ENCODE assay signal across 9 cellular contexts in genomic region chr12:6069452-6070093, GRCh38. TPM values are rescaled to one million over a fixed set of nuclear protein-coding genes. Genes with fewer than 3 reads are reported as not detected.
DNase-seq lines count a peak whose midpoint lies in the region; ATAC-seq and TF ChIP-seq lines count a peak whose summit lies in the region.
"Had no signal": no experiment of that assay in that cellular context is flagged by ENCODE, and none has a peak within 500 bp of the region (broad histone marks: within the 10 kb centered on the region; RNA-seq: fewer than 3 reads in every experiment).

No MANE protein-coding gene starts in this region.

- ATAC-seq in activated naive CD8-positive, alpha-beta T cell treated with anti-CD3 and anti-CD28 coated beads, Interleukin-2, amount 50 U/mL, for 24 hours: peak; percentile 80
- ATAC-seq in GM18511 (IDR thresholded peaks at IDR 0.05; ENCODE audit: unreplicated experiment): no peak

- H2BK15ac ChIP-seq in mesenchymal stem cell (ENCODE audit: low read depth, poor library complexity, severe bottlenecking): peak overlapping the region; percentile 82

- peak overlapping the region in 1 of 2 experiments; percentile 53 for H3K4ac ChIP-seq in mesenchymal stem cell (ENCODE audit: low read depth in 1 of 2, low read length in 2 of 2)

- no peaks in the 10 kb centered on the region for H3K36me3 ChIP-seq in mesenchymal stem cell (ENCODE audit: control insufficient read depth in 1 of 2, insufficient read depth in 2 of 2, low read depth in 1 of 2, low read length in 2 of 2)

- H3K27me3 Mint-ChIP-seq in activated naive CD8-positive, alpha-beta T cell treated with anti-CD3 and anti-CD28 coated beads, Interleukin-2, amount 50 U/mL, for 24 hours: peaks cover 43% of the 10 kb centered on the region

- no peak overlapping the region for H4K8ac ChIP-seq in mesenchymal stem cell (ENCODE audit: low read length)

- H3K4me1 ChIP-seq in mesenchymal stem cell (ENCODE audit: control insufficient read depth, insufficient read depth, low read depth, low read length): peaks cover 7% of the 10 kb centered on the region

- H3K18ac ChIP-seq in mesenchymal stem cell (ENCODE audit: low read depth in 1 of 2, low read length in 2 of 2): peak overlapping the region in 1 of 2 experiments; percentile 76

- WGBS in mesenchymal stem cell: 20% methylated on average over 1 of the region's 7 CpGs

- in situ Hi-C loops in KBM-7 (cut with MboI; ENCODE audit: low pct_unique_long_range_greater_than_20kb, low sequenced_read_pairs): loop anchor here (10.0 kb wide), 1 partner anchor 215 kb away; no protein-coding TSS in a partner anchor

- peak overlapping the region in 1 of 2 experiments; percentile 51 for H2BK12ac ChIP-seq in mesenchymal stem cell (ENCODE audit: low read length in 2 of 2)

- H3K36me3 Mint-ChIP-seq in activated naive CD8-positive, alpha-beta T cell treated with anti-CD3 and anti-CD28 coated beads, Interleukin-2, amount 50 U/mL, for 24 hours (ENCODE audit: low read depth): no peaks in the 10 kb centered on the region

- no peak overlapping the region for H3K27ac ChIP-seq in mesenchymal stem cell (ENCODE audit: low read length, poor library complexity, severe bottlenecking)

- H3K9me3 ChIP-seq in mesenchymal stem cell (ENCODE audit: control insufficient read depth, low read length): no peaks in the 10 kb centered on the region

- H3K27ac Mint-ChIP-seq in activated naive CD8-positive, alpha-beta T cell treated with anti-CD3 and anti-CD28 coated beads, Interleukin-2, amount 50 U/mL, for 24 hours: peak overlapping the region; percentile 61

- H4K91ac ChIP-seq in mesenchymal stem cell (ENCODE audit: low read length): no peak overlapping the region

- no peak overlapping the region for H2AFZ ChIP-seq in mesenchymal stem cell (ENCODE audit: low read depth, low read length)

- CTCF ChIA-PET in AG04449 (lab: Yijun Ruan, JAX): interaction anchor here (0.7 to 16.9 kb wide), 14 partner anchors 9 to 216 kb away, joined by 3 to 178 read pairs (median 4); no protein-coding TSS in a partner anchor

- peaks cover 0 to 4% of the 10 kb centered on the region in 2 experiments for H3K27me3 ChIP-seq in mesenchymal stem cell (ENCODE audit: control insufficient read depth in 1 of 2, insufficient read depth in 1 of 2, low read length in 2 of 2)

- H3K4me2 ChIP-seq in mesenchymal stem cell (ENCODE audit: low read length, poor library complexity, severe bottlenecking): no peak overlapping the region

- no peak overlapping the region for H3K14ac ChIP-seq in mesenchymal stem cell (ENCODE audit: low read length in 2 of 2)

- H2AK5ac ChIP-seq in mesenchymal stem cell (ENCODE audit: low read length, severe bottlenecking): no peak overlapping the region

- POLR2A ChIA-PET in AG04449 (lab: Yijun Ruan, JAX): interaction anchor here (1.2 to 1.8 kb wide), 3 partner anchors 16 to 160 kb away, joined by 3 to 6 read pairs (median 3); no protein-coding TSS in a partner anchor

- no peak overlapping the region for H2BK120ac ChIP-seq in mesenchymal stem cell (ENCODE audit: low read depth, low read length)

- DNase-seq in AG04449 (ENCODE audit: low read depth, low spot score): peak; percentile 78
- peak; percentile 28 for DNase-seq in KBM-7
- peak; percentile 40 for DNase-seq in activated naive CD8-positive, alpha-beta T cell treated with anti-CD3 and anti-CD28 coated beads, Interleukin-2, amount 50 U/mL, for 24 hours
- DNase-seq in mesenchymal stem cell: peak; percentile 89
- DNase-seq in NCI-H1436 treated with DMSO at 0.1 percent for 48 hours (lab: John Stamatoyannopoulos, UW): no peak
- DNase-seq in NCI-H2227 treated with DMSO at 0.1 percent for 48 hours (lab: John Stamatoyannopoulos, UW): no peak
- DNase-seq in DMS53 (lab: John Stamatoyannopoulos, UW): no peak
- DNase-seq: retina had no signal

- no peak overlapping the region for H3K23ac ChIP-seq in mesenchymal stem cell (ENCODE audit: low read length in 2 of 2)

- peaks cover 27% of the 10 kb centered on the region for H3K4me1 Mint-ChIP-seq in activated naive CD8-positive, alpha-beta T cell treated with anti-CD3 and anti-CD28 coated beads, Interleukin-2, amount 50 U/mL, for 24 hours

- peak overlapping the region; percentile 4 for H3K4me3 Mint-ChIP-seq in activated naive CD8-positive, alpha-beta T cell treated with anti-CD3 and anti-CD28 coated beads, Interleukin-2, amount 50 U/mL, for 24 hours

- peak overlapping the region; percentile 21 for H3K9ac ChIP-seq in mesenchymal stem cell (ENCODE audit: low read length)

- no peaks in the 10 kb centered on the region for H3K9me3 Mint-ChIP-seq in activated naive CD8-positive, alpha-beta T cell treated with anti-CD3 and anti-CD28 coated beads, Interleukin-2, amount 50 U/mL, for 24 hours

- no peak overlapping the region for H2BK5ac ChIP-seq in mesenchymal stem cell (ENCODE audit: low read depth, low read length, poor library complexity, severe bottlenecking)

- H3K4me3 ChIP-seq in AG04449 (ENCODE audit: low read depth, low read length) (no peak overlapping the region), mesenchymal stem cell (ENCODE audit: insufficient read depth in 1 of 2, low read depth in 1 of 2, low read length in 2 of 2) (no peak overlapping the region)

- H3K79me1 ChIP-seq in mesenchymal stem cell (replicated peaks; ENCODE audit: low read length, poor library complexity, severe bottlenecking): no peaks in the 10 kb centered on the region

- TF ChIP-seq CTCF in AG04449 (IDR thresholded peaks at IDR 0.05; ENCODE audit: insufficient read depth, low read length, missing control alignments): no peak

RNA-seq across cellular contexts. Expression of gene VWF, which starts 54.9 kb away (rescaled TPM):
- 0.07 TPM for polyA plus RNA-seq in mesenchymal stem cell (2013, experiment 1 of 2)
- polyA plus RNA-seq in mesenchymal stem cell (2013, experiment 2 of 2): 0.12 TPM

Comparison
In these comparisons a context has a peak if more than half of its experiments do, and no peak if none do; other contexts are left out.
1. DNase-seq: peak in AG04449 (single experiment), KBM-7 (single experiment), activated naive CD8-positive, alpha-beta T cell treated with anti-CD3 and anti-CD28 coated beads, Interleukin-2, amount 50 U/mL, for 24 hours (single experiment) and mesenchymal stem cell (single experiment); none in NCI-H1436 treated with DMSO at 0.1 percent for 48 hours (single experiment), NCI-H2227 treated with DMSO at 0.1 percent for 48 hours (single experiment) and DMS53 (single experiment).